In genomic region chr2:190881074-190881479, GRCh38 we compare ENCODE assay signal across 8 cellular contexts. TPM values are rescaled to one million over a fixed set of nuclear protein-coding genes. Genes with fewer than 3 reads are reported as not detected.
A peak's percentile ranks its signal among the peaks of the same experiment; 100 is the strongest.
DNase-seq lines count a peak whose midpoint lies in the region; ATAC-seq and TF ChIP-seq lines count a peak whose summit lies in the region.

No MANE protein-coding gene starts in this region.

- peaks cover 2% of the 10 kb centered on the region; the same call in 1 of the 2 replicates for H3K4me1 ChIP-seq in HEK293 (ENCODE audit: control insufficient read depth, insufficient read depth, low read length)

- peak overlapping the region; percentile 96 to 100 for H3K4me3 Mint-ChIP-seq in stimulated activated naive B cell treated with anti-CD40 and anti-IgM and Interleukin-4, amounts not matched to agents 10 μg/mL and 1 μg/mL and 100 μg/mL, for 72 hours

- POLR2A ChIA-PET in HEK293 (lab: Yijun Ruan, JAX), result interaction anchor here (1.1 to 2.9 kb wide), 14 partner anchors 8 to 366 kb away, joined by 3 to 18 read pairs (median 6); no protein-coding TSS in a partner anchor

- peaks cover 21 to 42% of the 10 kb centered on the region in 2 donors for H3K4me1 Mint-ChIP-seq in stimulated activated naive B cell treated with anti-CD40 and anti-IgM and Interleukin-4, amounts not matched to agents 10 μg/mL and 1 μg/mL and 100 μg/mL, for 72 hours

- no peak for ATAC-seq in activated naive CD4-positive, alpha-beta T cell treated with anti-CD3 and anti-CD28 coated beads, Interleukin-2, amount 50 U/mL, for 72 hours
- ATAC-seq in stimulated activated naive B cell treated with anti-CD40 and anti-IgM and Interleukin-4, amounts not matched to agents 10 μg/mL and 1 μg/mL and 100 μg/mL, for 72 hours (replicated peaks), result no peak

- no peaks in the 10 kb centered on the region for H3K9me3 ChIP-seq in HEK293 (ENCODE audit: control insufficient read depth, insufficient read depth, low read depth, low read length)

- H3K27ac Mint-ChIP-seq in activated naive CD4-positive, alpha-beta T cell treated with anti-CD3 and anti-CD28 coated beads, Interleukin-2, amount 50 U/mL, for 72 hours, result peak overlapping the region; percentile 99
- peak overlapping the region; percentile 100 for H3K27ac Mint-ChIP-seq in stimulated activated naive B cell treated with anti-CD40 and anti-IgM and Interleukin-4, amounts not matched to agents 10 μg/mL and 1 μg/mL and 100 μg/mL, for 72 hours

- peak overlapping the region; percentile 91 for H3K27ac ChIP-seq in HEK293 (ENCODE audit: extremely low read depth, low read depth, low read length)

- CTCF ChIA-PET in HEK293 (lab: Yijun Ruan, JAX), result interaction anchor here (0.6 to 2.5 kb wide), 2 partner anchors 31 to 168 kb away, joined by 3 to 12 read pairs; no protein-coding TSS in a partner anchor

- no peaks in the 10 kb centered on the region; a peak in 1 of 3 replicates for H3K36me3 ChIP-seq in HEK293 (ENCODE audit: control insufficient read depth in 2 of 2, insufficient read depth in 1 of 2, low read length in 2 of 2)

- no peaks in the 10 kb centered on the region for H3K9me3 Mint-ChIP-seq in activated naive CD4-positive, alpha-beta T cell treated with anti-CD3 and anti-CD28 coated beads, Interleukin-2, amount 50 U/mL, for 72 hours
- H3K9me3 Mint-ChIP-seq in stimulated activated naive B cell treated with anti-CD40 and anti-IgM and Interleukin-4, amounts not matched to agents 10 μg/mL and 1 μg/mL and 100 μg/mL, for 72 hours, result no peaks in the 10 kb centered on the region

- H3K27me3 Mint-ChIP-seq in stimulated activated naive B cell treated with anti-CD40 and anti-IgM and Interleukin-4, amounts not matched to agents 10 μg/mL and 1 μg/mL and 100 μg/mL, for 72 hours, result no peaks in the 10 kb centered on the region

- DNase-seq in AG10803 (ENCODE audit: low read depth), result no peak
- no peak for DNase-seq in activated naive CD4-positive, alpha-beta T cell treated with anti-CD3 and anti-CD28 coated beads, Interleukin-2, amount 50 U/mL, for 72 hours (ENCODE audit: low spot score in 2 of 2)
- no peak for DNase-seq in stimulated activated naive B cell treated with anti-CD40 and anti-IgM and Interleukin-4, amounts not matched to agents 10 μg/mL and 1 μg/mL and 100 μg/mL, for 72 hours
- DNase-seq in NCI-H510A treated with DMSO at 0.1 percent for 48 hours (lab: John Stamatoyannopoulos, UW), result no peak
- DNase-seq in retina, result no peak
- DNase-seq in activated CD8-positive, alpha-beta memory T cell treated with anti-CD3 and anti-CD28 coated beads, Interleukin-2, amount 50 U/mL, for 48 hours, result no peak

- no peak for TF ChIP-seq CTCF in AG10803 (conservative IDR thresholded peaks at IDR 0.05; ENCODE audit: low read length)
- TF ChIP-seq CTCF in HEK293 (tag by site-specific recombination; IDR thresholded peaks at IDR 0.05), result no peak

- peaks cover 34 to 39% of the 10 kb centered on the region in 2 donors for H3K36me3 Mint-ChIP-seq in activated naive CD4-positive, alpha-beta T cell treated with anti-CD3 and anti-CD28 coated beads, Interleukin-2, amount 50 U/mL, for 72 hours
- peaks cover 15 to 32% of the 10 kb centered on the region in 2 donors for H3K36me3 Mint-ChIP-seq in stimulated activated naive B cell treated with anti-CD40 and anti-IgM and Interleukin-4, amounts not matched to agents 10 μg/mL and 1 μg/mL and 100 μg/mL, for 72 hours

- H3K4me3 ChIP-seq in AG10803 (ENCODE audit: low read length), result peak overlapping the region; percentile 95
- H3K4me3 ChIP-seq in HEK293 (ENCODE audit: low read depth, low read length), result peak overlapping the region; percentile 94
- peak overlapping the region; percentile 86 for H3K4me3 ChIP-seq in iPS-11a (ENCODE audit: low read depth, low read length)

TF ChIP-seq in HEK293, 187 proteins besides CTCF, POLR2A, EP300 and RAD21:
- TF ChIP-seq ZNF280D (tag by site-specific recombination; IDR thresholded peaks at IDR 0.05), result no peak
- no peak for TF ChIP-seq ZNF610 (tag by site-specific recombination; IDR thresholded peaks at IDR 0.05; ENCODE audit: borderline replicate concordance)
- TF ChIP-seq ZNF19 (tag by site-specific recombination; IDR thresholded peaks at IDR 0.05; ENCODE audit: low read depth), result no peak
- peak; percentile 57 for TF ChIP-seq ZBTB26 (tag by site-specific recombination; optimal IDR thresholded peaks at IDR 0.05)
- no peak for TF ChIP-seq ZNF629 (tag by site-specific recombination; IDR thresholded peaks at IDR 0.05)
- TF ChIP-seq REST (tag by site-specific recombination; IDR thresholded peaks at IDR 0.05), result no peak

RNA-seq across cellular contexts. Expression of gene GLS, which starts 0.5 kb away (rescaled TPM):
- 100 to 1,000 TPM; 282 to 501 TPM for total RNA-seq in activated naive CD4-positive, alpha-beta T cell treated with anti-CD3 and anti-CD28 coated beads, Interleukin-2, amount 50 U/mL, for 72 hours
